ENCODE assay signal across 1 cellular context in the genomic region with DNA sequence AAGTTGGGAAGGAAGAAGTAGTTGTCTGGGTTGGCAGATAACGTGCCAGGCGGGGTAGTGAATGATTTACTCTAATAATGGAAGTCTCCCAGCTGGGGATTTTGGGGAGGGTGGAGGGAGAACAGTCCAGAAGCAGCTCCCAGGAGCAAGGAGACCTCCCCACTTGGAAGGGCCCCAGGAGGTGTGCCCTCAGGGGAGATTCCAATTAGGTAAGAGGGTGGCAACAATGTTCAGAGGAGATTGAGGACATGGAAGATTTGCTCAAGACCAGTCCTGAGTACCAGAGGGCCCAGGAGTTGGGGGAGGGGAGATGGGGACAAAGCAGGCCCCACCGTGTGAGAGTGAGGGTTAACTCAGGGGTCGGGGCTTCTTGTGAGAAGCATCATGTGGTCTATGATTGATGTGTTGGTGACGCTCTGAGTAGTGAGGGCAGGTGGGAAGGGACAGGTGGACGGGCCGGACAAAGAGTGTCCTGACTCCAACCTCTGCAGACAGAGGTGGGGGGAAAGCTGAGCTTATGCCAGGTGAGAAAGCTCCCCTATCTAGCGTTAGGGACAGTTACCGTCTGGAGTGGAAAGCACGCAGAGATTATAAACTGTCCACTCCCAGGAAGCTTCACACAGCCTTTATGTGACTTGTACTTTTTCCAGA.
TF ChIP-seq lines count a peak whose summit lies in the region.

No MANE protein-coding gene starts in this region.

TF ChIP-seq in A549, 52 proteins besides CTCF, POLR2A, EP300 and RAD21 (continued from another document):
- 0 out of 2 replicates have a peak, but pooled peaks have one; percentile 51 for TF ChIP-seq PBX3 (IDR thresholded peaks at IDR 0.05)
- TF ChIP-seq, protein P1, sequence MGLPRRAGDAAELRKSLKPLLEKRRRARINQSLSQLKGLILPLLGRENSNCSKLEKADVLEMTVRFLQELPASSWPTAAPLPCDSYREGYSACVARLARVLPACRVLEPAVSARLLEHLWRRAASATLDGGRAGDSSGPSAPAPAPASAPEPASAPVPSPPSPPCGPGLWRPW (IDR thresholded peaks at IDR 0.05): 0 out of 2 replicates have a peak, but pooled peaks have one; percentile 3
- TF ChIP-seq TP53 (CRISPR knock-in tag; IDR thresholded peaks at IDR 0.05): 0 out of 2 replicates have a peak, but pooled peaks have one; percentile 18
- TF ChIP-seq MAX (IDR thresholded peaks at IDR 0.05): 0 out of 2 replicates have a peak, but pooled peaks have one; percentile 39
- no peak for TF ChIP-seq RCOR1 (IDR thresholded peaks at IDR 0.05; ENCODE audit: low read depth, low read length)
- no peak for TF ChIP-seq GATA3 (IDR thresholded peaks at IDR 0.05; ENCODE audit: borderline replicate concordance)
- TF ChIP-seq HOXA7 (CRISPR knock-in tag; IDR thresholded peaks at IDR 0.05): no peak
- TF ChIP-seq KDM1A (IDR thresholded peaks at IDR 0.05; ENCODE audit: low read depth): no peak
- TF ChIP-seq, protein P2, sequence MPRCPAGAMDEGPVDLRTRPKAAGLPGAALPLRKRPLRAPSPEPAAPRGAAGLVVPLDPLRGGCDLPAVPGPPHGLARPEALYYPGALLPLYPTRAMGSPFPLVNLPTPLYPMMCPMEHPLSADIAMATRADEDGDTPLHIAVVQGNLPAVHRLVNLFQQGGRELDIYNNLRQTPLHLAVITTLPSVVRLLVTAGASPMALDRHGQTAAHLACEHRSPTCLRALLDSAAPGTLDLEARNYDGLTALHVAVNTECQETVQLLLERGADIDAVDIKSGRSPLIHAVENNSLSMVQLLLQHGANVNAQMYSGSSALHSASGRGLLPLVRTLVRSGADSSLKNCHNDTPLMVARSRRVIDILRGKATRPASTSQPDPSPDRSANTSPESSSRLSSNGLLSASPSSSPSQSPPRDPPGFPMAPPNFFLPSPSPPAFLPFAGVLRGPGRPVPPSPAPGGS (IDR thresholded peaks at IDR 0.05): 0 out of 3 replicates have a peak, but pooled peaks have one; percentile 17
- TF ChIP-seq NR3C1 (IDR thresholded peaks at IDR 0.05): no peak
- TF ChIP-seq HEYL (CRISPR knock-in tag; IDR thresholded peaks at IDR 0.05): no peak
- TF ChIP-seq, protein P3, sequence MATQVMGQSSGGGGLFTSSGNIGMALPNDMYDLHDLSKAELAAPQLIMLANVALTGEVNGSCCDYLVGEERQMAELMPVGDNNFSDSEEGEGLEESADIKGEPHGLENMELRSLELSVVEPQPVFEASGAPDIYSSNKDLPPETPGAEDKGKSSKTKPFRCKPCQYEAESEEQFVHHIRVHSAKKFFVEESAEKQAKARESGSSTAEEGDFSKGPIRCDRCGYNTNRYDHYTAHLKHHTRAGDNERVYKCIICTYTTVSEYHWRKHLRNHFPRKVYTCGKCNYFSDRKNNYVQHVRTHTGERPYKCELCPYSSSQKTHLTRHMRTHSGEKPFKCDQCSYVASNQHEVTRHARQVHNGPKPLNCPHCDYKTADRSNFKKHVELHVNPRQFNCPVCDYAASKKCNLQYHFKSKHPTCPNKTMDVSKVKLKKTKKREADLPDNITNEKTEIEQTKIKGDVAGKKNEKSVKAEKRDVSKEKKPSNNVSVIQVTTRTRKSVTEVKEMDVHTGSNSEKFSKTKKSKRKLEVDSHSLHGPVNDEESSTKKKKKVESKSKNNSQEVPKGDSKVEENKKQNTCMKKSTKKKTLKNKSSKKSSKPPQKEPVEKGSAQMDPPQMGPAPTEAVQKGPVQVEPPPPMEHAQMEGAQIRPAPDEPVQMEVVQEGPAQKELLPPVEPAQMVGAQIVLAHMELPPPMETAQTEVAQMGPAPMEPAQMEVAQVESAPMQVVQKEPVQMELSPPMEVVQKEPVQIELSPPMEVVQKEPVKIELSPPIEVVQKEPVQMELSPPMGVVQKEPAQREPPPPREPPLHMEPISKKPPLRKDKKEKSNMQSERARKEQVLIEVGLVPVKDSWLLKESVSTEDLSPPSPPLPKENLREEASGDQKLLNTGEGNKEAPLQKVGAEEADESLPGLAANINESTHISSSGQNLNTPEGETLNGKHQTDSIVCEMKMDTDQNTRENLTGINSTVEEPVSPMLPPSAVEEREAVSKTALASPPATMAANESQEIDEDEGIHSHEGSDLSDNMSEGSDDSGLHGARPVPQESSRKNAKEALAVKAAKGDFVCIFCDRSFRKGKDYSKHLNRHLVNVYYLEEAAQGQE (IDR thresholded peaks at IDR 0.05): no peak
- peak in 1 of 2 experiments; percentile 41; a peak in 1 of 4 replicates for TF ChIP-seq CEBPB (IDR thresholded peaks at IDR 0.05)
- TF ChIP-seq EHF (CRISPR knock-in tag; IDR thresholded peaks at IDR 0.05): no peak
- TF ChIP-seq HOXB13 (CRISPR knock-in tag; IDR thresholded peaks at IDR 0.05; ENCODE audit: low read depth): 0 out of 2 replicates have a peak, but pooled peaks have one; percentile 7
- TF ChIP-seq ZNF302 (CRISPR knock-in tag; IDR thresholded peaks at IDR 0.05): no peak
- TF ChIP-seq ESRRA (IDR thresholded peaks at IDR 0.05; ENCODE audit: borderline replicate concordance, low read length): no peak
